Comparison of ENCODE assay signal across 16 cellular contexts in the genomic region with DNA sequence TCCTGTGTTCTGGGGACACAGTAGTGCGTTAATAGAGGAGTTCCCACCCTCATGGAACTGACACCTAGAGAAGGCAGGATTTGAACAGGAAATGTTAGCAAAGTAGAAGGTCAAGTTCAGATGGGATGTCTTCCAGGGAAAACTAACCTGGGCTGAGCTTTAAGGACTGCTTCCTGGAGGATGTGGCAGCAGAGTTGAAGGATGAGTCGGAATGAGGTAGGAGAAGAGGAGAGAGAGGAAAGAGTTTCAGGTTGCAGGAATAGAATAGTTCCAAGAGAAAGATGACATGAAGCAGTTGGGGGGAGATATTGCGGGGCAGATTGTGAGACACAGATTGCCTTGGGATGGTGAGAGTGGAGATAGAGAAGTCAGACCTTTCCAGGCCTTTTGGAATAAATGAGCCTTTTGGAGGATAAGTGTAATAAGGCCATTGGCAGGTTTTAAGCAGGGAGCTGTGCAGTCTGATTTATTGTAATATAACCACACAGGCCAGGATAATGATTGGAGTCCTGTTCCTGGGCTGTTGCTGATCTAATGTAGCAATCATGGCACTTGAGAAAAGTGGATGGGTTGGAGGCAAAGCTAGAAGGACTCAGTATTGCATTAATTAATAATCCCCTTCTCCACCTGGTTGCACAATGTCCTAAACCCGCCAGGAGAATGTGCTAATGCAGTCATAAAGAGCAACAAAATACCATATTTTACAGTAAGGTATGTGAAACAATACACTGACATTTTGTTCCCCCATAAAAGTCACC.
A peak's percentile ranks its signal among the peaks of the same experiment; 100 is the strongest.
DNase-seq lines count a peak whose midpoint lies in the region; ATAC-seq and TF ChIP-seq lines count a peak whose summit lies in the region.
"Had no signal": no experiment of that assay in that cellular context is flagged by ENCODE, and none has a peak within 500 bp of the region (broad histone marks: within the 10 kb centered on the region; RNA-seq: fewer than 3 reads in every experiment).

No MANE protein-coding gene starts in this region.

- peaks cover 2% of the 10 kb centered on the region for H3K9me3 Mint-ChIP-seq in activated CD4-positive, alpha-beta T cell treated with anti-CD3 and anti-CD28 coated beads, Interleukin-2, amount 10 ng/mL, durations not matched to agents 7 days and 5 days
- no peaks in the 10 kb centered on the region for H3K9me3 Mint-ChIP-seq in activated naive CD8-positive, alpha-beta T cell treated with anti-CD3 and anti-CD28 coated beads, Interleukin-2, amount 10 ng/mL, durations not matched to agents 7 days and 5 days
- H3K9me3 Mint-ChIP-seq in natural killer cell treated with Interleukin-12 subunit alpha and Interleukin-12 subunit beta and Interleukin-15 and Interleukin-18, amount 100 ng/mL, for 72 hours = no peaks in the 10 kb centered on the region
- H3K9me3 Mint-ChIP-seq: activated T-cell treated with anti-CD3 and anti-CD28 coated beads, Interleukin-2, amount 50 U/mL, for 72 hours had no signal

- H3K27ac Mint-ChIP-seq in activated CD4-positive, alpha-beta T cell treated with anti-CD3 and anti-CD28 coated beads, Interleukin-2, amount 10 ng/mL, durations not matched to agents 7 days and 5 days = peak overlapping the region; percentile 93
- H3K27ac Mint-ChIP-seq in activated naive CD8-positive, alpha-beta T cell treated with anti-CD3 and anti-CD28 coated beads, Interleukin-2, amount 10 ng/mL, durations not matched to agents 7 days and 5 days = peak overlapping the region; percentile 81
- peak overlapping the region; percentile 2 to 19 for H3K27ac Mint-ChIP-seq in natural killer cell treated with Interleukin-12 subunit alpha and Interleukin-12 subunit beta and Interleukin-15 and Interleukin-18, amount 100 ng/mL, for 72 hours
- H3K27ac Mint-ChIP-seq: activated T-cell treated with anti-CD3 and anti-CD28 coated beads, Interleukin-2, amount 50 U/mL, for 72 hours had no signal

- H3K4me1 Mint-ChIP-seq in activated CD4-positive, alpha-beta T cell treated with anti-CD3 and anti-CD28 coated beads, Interleukin-2, amount 10 ng/mL, durations not matched to agents 7 days and 5 days = peaks cover 41% of the 10 kb centered on the region
- H3K4me1 Mint-ChIP-seq in activated naive CD8-positive, alpha-beta T cell treated with anti-CD3 and anti-CD28 coated beads, Interleukin-2, amount 10 ng/mL, durations not matched to agents 7 days and 5 days = peaks cover 22% of the 10 kb centered on the region
- H3K4me1 Mint-ChIP-seq in natural killer cell treated with Interleukin-12 subunit alpha and Interleukin-12 subunit beta and Interleukin-15 and Interleukin-18, amount 100 ng/mL, for 72 hours (ENCODE audit: low read depth in 2 of 2) = peaks cover 22 to 30% of the 10 kb centered on the region in 2 donors

- peaks cover 1% of the 10 kb centered on the region for H3K27me3 Mint-ChIP-seq in activated CD4-positive, alpha-beta T cell treated with anti-CD3 and anti-CD28 coated beads, Interleukin-2, amount 10 ng/mL, durations not matched to agents 7 days and 5 days
- H3K27me3 Mint-ChIP-seq in activated naive CD8-positive, alpha-beta T cell treated with anti-CD3 and anti-CD28 coated beads, Interleukin-2, amount 10 ng/mL, durations not matched to agents 7 days and 5 days = peaks cover 3% of the 10 kb centered on the region
- H3K27me3 Mint-ChIP-seq in natural killer cell treated with Interleukin-12 subunit alpha and Interleukin-12 subunit beta and Interleukin-15 and Interleukin-18, amount 100 ng/mL, for 72 hours = peaks cover 11 to 13% of the 10 kb centered on the region in 2 donors

- intact Hi-C loops in esophagus squamous epithelium (cut with DNase I) = no loop called here

- peak overlapping the region; percentile 46 for H3K4me3 Mint-ChIP-seq in activated CD4-positive, alpha-beta T cell treated with anti-CD3 and anti-CD28 coated beads, Interleukin-2, amount 10 ng/mL, durations not matched to agents 7 days and 5 days
- H3K4me3 Mint-ChIP-seq in activated naive CD8-positive, alpha-beta T cell treated with anti-CD3 and anti-CD28 coated beads, Interleukin-2, amount 10 ng/mL, durations not matched to agents 7 days and 5 days = peak overlapping the region; percentile 64
- H3K4me3 Mint-ChIP-seq in natural killer cell treated with Interleukin-12 subunit alpha and Interleukin-12 subunit beta and Interleukin-15 and Interleukin-18, amount 100 ng/mL, for 72 hours = peak overlapping the region; percentile 26

- POLR2A ChIA-PET in activated CD4-positive, alpha-beta T cell treated with anti-CD3 and anti-CD28 coated beads, Interleukin-2, amount 10 ng/mL, durations not matched to agents 7 days and 5 days (lab: Charles Lee) = interaction anchor here (0.5 kb wide), 1 partner anchor 39 kb away, joined by 4 read pairs; no protein-coding TSS in a partner anchor
- POLR2A ChIA-PET in activated naive CD8-positive, alpha-beta T cell treated with anti-CD3 and anti-CD28 coated beads, Interleukin-2, amount 10 ng/mL, durations not matched to agents 7 days and 5 days (lab: Charles Lee) = interaction anchor here (1.4 kb wide), 1 partner anchor 36 kb away, joined by 4 read pairs; no protein-coding TSS in a partner anchor

- H3K27me3 ChIP-seq in esophagus squamous epithelium = no peaks in the 10 kb centered on the region
- H3K27me3 ChIP-seq: suprapubic skin had no signal

- H3K4me3 ChIP-seq in esophagus squamous epithelium = no peak overlapping the region
- H3K4me3 ChIP-seq: smooth muscle cell, suprapubic skin had no signal

- no peak for TF ChIP-seq CTCF in esophagus squamous epithelium (IDR thresholded peaks at IDR 0.05)

- 76 to 83% methylated on average over 4 of the region's 4 CpGs for WGBS in esophagus squamous epithelium, 2 donors

- no peaks in the 10 kb centered on the region for H3K36me3 Mint-ChIP-seq in activated CD4-positive, alpha-beta T cell treated with anti-CD3 and anti-CD28 coated beads, Interleukin-2, amount 10 ng/mL, durations not matched to agents 7 days and 5 days (ENCODE audit: low read depth)
- no peaks in the 10 kb centered on the region for H3K36me3 Mint-ChIP-seq in activated naive CD8-positive, alpha-beta T cell treated with anti-CD3 and anti-CD28 coated beads, Interleukin-2, amount 10 ng/mL, durations not matched to agents 7 days and 5 days
- H3K36me3 Mint-ChIP-seq in natural killer cell treated with Interleukin-12 subunit alpha and Interleukin-12 subunit beta and Interleukin-15 and Interleukin-18, amount 100 ng/mL, for 72 hours = peaks cover 9% of the 10 kb centered on the region

- H3K9me3 ChIP-seq in esophagus squamous epithelium = no peaks in the 10 kb centered on the region
- H3K9me3 ChIP-seq: suprapubic skin had no signal

- H3K4me1 ChIP-seq in esophagus squamous epithelium = peaks cover 0 to 16% (median 0%) of the 10 kb centered on the region in 3 donors
- H3K4me1 ChIP-seq: suprapubic skin had no signal

- CTCF ChIA-PET in activated CD4-positive, alpha-beta T cell treated with anti-CD3 and anti-CD28 coated beads, Interleukin-2, amount 10 ng/mL, durations not matched to agents 7 days and 5 days (lab: Charles Lee) = interaction anchor here (0.7 to 1.1 kb wide), 2 partner anchors 11 to 36 kb away, joined by 3 read pairs; no protein-coding TSS in a partner anchor

- no peak for ATAC-seq in activated naive CD8-positive, alpha-beta T cell treated with anti-CD3 and anti-CD28 coated beads, Interleukin-2, amount 10 ng/mL, durations not matched to agents 7 days and 5 days (ENCODE audit: low read depth)
- no peak for ATAC-seq in natural killer cell treated with Interleukin-12 subunit alpha and Interleukin-12 subunit beta and Interleukin-15 and Interleukin-18, amount 100 ng/mL, for 72 hours
- ATAC-seq: SK-N-SH treated with all-trans-retinoic acid at 6 μM for 48 hours had no signal

- no peak for DNase-seq in activated CD4-positive, alpha-beta T cell treated with anti-CD3 and anti-CD28 coated beads, Interleukin-2, amount 10 ng/mL, durations not matched to agents 7 days and 5 days
- no peak for DNase-seq in activated CD4-positive, alpha-beta T cell treated with anti-CD3 and anti-CD28 coated beads, Interleukin-2, amount 50 U/mL, for 1 hour
- DNase-seq in LHCN-M2 (ENCODE audit: low read depth) (peak; percentile 42), esophagus squamous epithelium (lab: John Stamatoyannopoulos, UW) (no peak), germinal center (ENCODE audit: low spot score) (no peak), AG08396 (ENCODE audit: low spot score) (no peak)
- DNase-seq in activated naive CD8-positive, alpha-beta T cell treated with anti-CD3 and anti-CD28 coated beads, Interleukin-2, amount 10 ng/mL, durations not matched to agents 7 days and 5 days = no peak
- no peak for DNase-seq in natural killer cell treated with Interleukin-12 subunit alpha and Interleukin-12 subunit beta and Interleukin-15 and Interleukin-18, amount 100 ng/mL, for 72 hours (ENCODE audit: low spot score)
- DNase-seq: ACHN; activated CD4-positive, CD25-positive, alpha-beta regulatory T cell; mesendoderm; NCI-H1048 had no signal

- no peaks in the 10 kb centered on the region for H3K36me3 ChIP-seq in esophagus squamous epithelium
- H3K36me3 ChIP-seq: suprapubic skin had no signal

- no peak overlapping the region for H3K27ac ChIP-seq in esophagus squamous epithelium
- H3K27ac ChIP-seq: suprapubic skin had no signal

- no peak for TF ChIP-seq POLR2A in esophagus squamous epithelium (IDR thresholded peaks at IDR 0.05)

Comparison
In these comparisons a context has a peak if more than half of its experiments do, and no peak if none do; other contexts are left out.
1. H3K27ac Mint-ChIP-seq: peak in every context shown above with its lines; median percentile 93 in activated CD4-positive, alpha-beta T cell treated with anti-CD3 and anti-CD28 coated beads, Interleukin-2, amount 10 ng/mL, durations not matched to agents 7 days and 5 days; 81 in activated naive CD8-positive, alpha-beta T cell treated with anti-CD3 and anti-CD28 coated beads, Interleukin-2, amount 10 ng/mL, durations not matched to agents 7 days and 5 days; 10 in natural killer cell treated with Interleukin-12 subunit alpha and Interleukin-12 subunit beta and Interleukin-15 and Interleukin-18, amount 100 ng/mL, for 72 hours.